22 cellular contexts compared by ENCODE assay signal in the genomic region with DNA sequence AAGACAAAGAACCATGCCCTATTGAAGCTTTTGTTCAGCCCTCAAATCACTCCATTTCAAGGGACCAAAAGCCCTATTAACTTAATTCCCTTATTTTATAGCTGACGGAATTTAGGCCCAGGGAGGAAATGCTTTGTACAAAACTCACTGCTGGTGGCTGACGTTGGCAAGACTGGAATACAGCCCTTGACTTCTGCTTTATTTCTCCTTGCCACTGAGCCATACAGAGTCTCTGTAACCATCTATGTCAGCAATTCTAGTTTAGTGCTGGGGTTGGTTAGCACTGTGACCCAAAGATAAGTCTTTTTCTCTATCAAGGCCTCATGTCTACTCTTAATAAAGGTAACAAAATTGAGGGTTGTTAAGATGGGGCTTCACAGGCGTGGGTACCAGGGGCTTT.
DNase-seq lines count a peak whose midpoint lies in the region; ATAC-seq and TF ChIP-seq lines count a peak whose summit lies in the region.
"Had no signal": no experiment of that assay in that cellular context is flagged by ENCODE, and none has a peak within 500 bp of the region (broad histone marks: within the 10 kb centered on the region; RNA-seq: fewer than 3 reads in every experiment).

No MANE protein-coding gene starts in this region.

- H3K27ac ChIP-seq in left ventricle myocardium inferior (replicated peaks) (peak overlapping the region; percentile 67), esophagus (ENCODE audit: low read depth in 2 of 2, low read length in 1 of 2) (peak overlapping the region; percentile 48 to 53), skin epidermis (peak overlapping the region in 12 of 21 experiments; percentile 2 to 84 (median 52))
- H3K27ac ChIP-seq: 22Rv1, C4-2B had no signal

- TF ChIP-seq CTCF in left ventricle myocardium inferior (IDR thresholded peaks at IDR 0.05; ENCODE audit: borderline replicate concordance), result no peak

- H3K4me3 ChIP-seq in left ventricle myocardium inferior (no peak overlapping the region), esophagus (ENCODE audit: low read depth in 1 of 2, low read length in 2 of 2) (no peak overlapping the region), skin epidermis (no peak overlapping the region)

- H3K27me3 ChIP-seq in left ventricle myocardium inferior (ENCODE audit: low read depth) (no peaks in the 10 kb centered on the region), esophagus (ENCODE audit: control insufficient read depth in 1 of 2, insufficient read depth in 2 of 2, low read length in 2 of 2) (no peaks in the 10 kb centered on the region)

- DNase-seq in left ventricle myocardium inferior, result no peak
- no peak for DNase-seq in left ventricle myocardium superior
- no peak for DNase-seq in 8988T
- DNase-seq in SW480 (ENCODE audit: low spot score), result no peak
- DNase-seq: COR-L47, DMS53, GOT3, Kasumi-1, NCI-H1417, NCI-H1930, NCI-H2171, NCI-H510A, NCI-H82, Right ventricle myocardium superior, SK-N-SH had no signal

- H3K9me3 ChIP-seq in left ventricle myocardium inferior (replicated peaks), result no peaks in the 10 kb centered on the region
- H3K9me3 ChIP-seq in esophagus (ENCODE audit: control insufficient read depth in 2 of 2, insufficient read depth in 1 of 2, low read depth in 1 of 2, low read length in 1 of 2), result no peaks in the 10 kb centered on the region
- H3K9me3 ChIP-seq: SK-N-SH had no signal

- intact Hi-C loops in left ventricle myocardium inferior (cut with micrococcal nuclease), result no loop called here
- intact Hi-C loops in left ventricle myocardium superior (cut with micrococcal nuclease), result no loop called here

- H3K36me3 ChIP-seq in left ventricle myocardium inferior, result no peaks in the 10 kb centered on the region
- H3K36me3 ChIP-seq in esophagus (ENCODE audit: control insufficient read depth in 2 of 2, insufficient read depth in 2 of 2, low read length in 1 of 2), result no peaks in the 10 kb centered on the region

- ATAC-seq in left ventricle myocardium superior (no peak), GM21423 (IDR thresholded peaks at IDR 0.05; ENCODE audit: unreplicated experiment) (no peak), HG02981 (IDR thresholded peaks at IDR 0.05; ENCODE audit: unreplicated experiment) (no peak)
- ATAC-seq: Panc1 had no signal

- WGBS in esophagus, 2 donors, result 63 to 71% methylated on average over 3 of the region's 3 CpGs

- peaks cover 24% of the 10 kb centered on the region for H3K4me1 ChIP-seq in left ventricle myocardium inferior
- no peaks in the 10 kb centered on the region for H3K4me1 ChIP-seq in esophagus (ENCODE audit: control insufficient read depth in 2 of 2, insufficient read depth in 2 of 2, low read length in 1 of 2)
